Comparison of ENCODE assay signal across 1 cellular context in genomic region chr9:129139233-129139992, GRCh38.
A peak's percentile ranks its signal among the peaks of the same experiment; 100 is the strongest.
TF ChIP-seq lines count a peak whose summit lies in the region.

No MANE protein-coding gene starts in this region.

TF ChIP-seq in HepG2, 621 proteins besides CTCF, POLR2A, EP300 and RAD21 (continues in another document):
- TF ChIP-seq KDM2A (CRISPR knock-in tag; IDR thresholded peaks at IDR 0.05; ENCODE audit: borderline replicate concordance, low read depth) = peak; percentile 37; the same call in 1 of the 2 replicates
- peak; percentile 83; the same call in 1 of the 2 replicates for TF ChIP-seq MEF2D (CRISPR knock-in tag; IDR thresholded peaks at IDR 0.05)
- no peak for TF ChIP-seq ZNF138 (CRISPR knock-in tag; IDR thresholded peaks at IDR 0.05; ENCODE audit: low read depth)
- peak; percentile 53 for TF ChIP-seq ZSCAN9 (CRISPR knock-in tag; IDR thresholded peaks at IDR 0.05; ENCODE audit: borderline replicate concordance)
- TF ChIP-seq UBTF (CRISPR knock-in tag; IDR thresholded peaks at IDR 0.05) = peak; percentile 35; the same call in 1 of the 2 replicates
- TF ChIP-seq ZNF672 (CRISPR knock-in tag; IDR thresholded peaks at IDR 0.05) = no peak
- TF ChIP-seq ZSCAN25 (CRISPR knock-in tag; IDR thresholded peaks at IDR 0.05) = peak; percentile 63; the same call in 1 of the 2 replicates
- peak; percentile 62; the same call in 1 of the 2 replicates for TF ChIP-seq KDM3A (CRISPR knock-in tag; IDR thresholded peaks at IDR 0.05; ENCODE audit: low read depth)
- 0 out of 2 replicates have a peak, but pooled peaks have one; percentile 46 for TF ChIP-seq TARDBP (CRISPR knock-in tag; IDR thresholded peaks at IDR 0.05)
- TF ChIP-seq THAP11 (CRISPR knock-in tag; IDR thresholded peaks at IDR 0.05) = peak; percentile 59
- TF ChIP-seq ZMYM3 (CRISPR knock-in tag; IDR thresholded peaks at IDR 0.05) = no peak; the same call in 1 of the 2 replicates
- no peak for TF ChIP-seq SATB2 (CRISPR knock-in tag; IDR thresholded peaks at IDR 0.05)
- TF ChIP-seq LRRFIP1 (CRISPR knock-in tag; conservative IDR thresholded peaks at IDR 0.05) = no peak
- TF ChIP-seq BORCS8-MEF2B (CRISPR knock-in tag; IDR thresholded peaks at IDR 0.05) = peak; percentile 34; the same call in 1 of the 2 replicates
- peak; percentile 84 for TF ChIP-seq ZBTB38 (CRISPR knock-in tag; IDR thresholded peaks at IDR 0.05)
- TF ChIP-seq SNAPC4 (CRISPR knock-in tag; IDR thresholded peaks at IDR 0.05) = 0 out of 2 replicates have a peak, but pooled peaks have one; percentile 42
- TF ChIP-seq NCOA1 (CRISPR knock-in tag; IDR thresholded peaks at IDR 0.05) = no peak
- TF ChIP-seq REPIN1 (CRISPR knock-in tag; IDR thresholded peaks at IDR 0.05; ENCODE audit: borderline replicate concordance, low read depth) = peak; percentile 2; the same call in 1 of the 2 replicates
- TF ChIP-seq CREB1 (IDR thresholded peaks at IDR 0.05) = no peak
- no peak for TF ChIP-seq CREB1 (CRISPR knock-in tag; IDR thresholded peaks at IDR 0.05)
- TF ChIP-seq AHR (CRISPR knock-in tag; IDR thresholded peaks at IDR 0.05) = 0 out of 2 replicates have a peak, but pooled peaks have one; percentile 36
- TF ChIP-seq ZNF619 (CRISPR knock-in tag; IDR thresholded peaks at IDR 0.05) = no peak; the same call in 1 of the 2 replicates
- TF ChIP-seq LBX2 (CRISPR knock-in tag; IDR thresholded peaks at IDR 0.05; ENCODE audit: borderline replicate concordance) = peak; percentile 55
- TF ChIP-seq FOXK2 (IDR thresholded peaks at IDR 0.05) = no peak
- TF ChIP-seq ZNF549 (CRISPR knock-in tag; IDR thresholded peaks at IDR 0.05) = no peak
- TF ChIP-seq ZNF329 (CRISPR knock-in tag; IDR thresholded peaks at IDR 0.05; ENCODE audit: low read depth) = no peak
- no peak for TF ChIP-seq ZNF570 (CRISPR knock-in tag; IDR thresholded peaks at IDR 0.05; ENCODE audit: borderline replicate concordance)
- TF ChIP-seq ZNF205 (CRISPR knock-in tag; IDR thresholded peaks at IDR 0.05) = no peak; the same call in 1 of the 2 replicates
- TF ChIP-seq HMGXB4 (CRISPR knock-in tag; IDR thresholded peaks at IDR 0.05; ENCODE audit: borderline replicate concordance in 1 of 2, low read depth in 1 of 2) = peak in 1 of 2 experiments; percentile 30; a peak in 3 of 4 replicates
- 0 out of 2 replicates have a peak, but pooled peaks have one; percentile 5 for TF ChIP-seq NCOA2 (CRISPR knock-in tag; IDR thresholded peaks at IDR 0.05)
- TF ChIP-seq SRSF9 (IDR thresholded peaks at IDR 0.05; ENCODE audit: borderline replicate concordance, insufficient read depth, low read depth, low read length, poor library complexity, severe bottlenecking) = no peak
- TF ChIP-seq ZNF136 (CRISPR knock-in tag; IDR thresholded peaks at IDR 0.05; ENCODE audit: low read depth) = 0 out of 2 replicates have a peak, but pooled peaks have one; percentile 6
- TF ChIP-seq ARID5B (CRISPR knock-in tag; IDR thresholded peaks at IDR 0.05) = peak; percentile 58; the same call in 1 of the 2 replicates
- TF ChIP-seq FOXO1 (CRISPR knock-in tag; IDR thresholded peaks at IDR 0.05) = peak; percentile 42
- TF ChIP-seq NCOR1 (IDR thresholded peaks at IDR 0.05; ENCODE audit: borderline replicate concordance, low read length) = no peak
- 0 out of 2 replicates have a peak, but pooled peaks have one; percentile 26 for TF ChIP-seq GZF1 (CRISPR knock-in tag; IDR thresholded peaks at IDR 0.05)
- TF ChIP-seq SKI (IDR thresholded peaks at IDR 0.05; ENCODE audit: partially characterized antibody) = no peak
- TF ChIP-seq FOXP4 (CRISPR knock-in tag; IDR thresholded peaks at IDR 0.05) = no peak; the same call in 1 of the 2 replicates
- no peak for TF ChIP-seq BCL6 (CRISPR knock-in tag; IDR thresholded peaks at IDR 0.05)
- 0 out of 2 replicates have a peak, but pooled peaks have one; percentile 57 for TF ChIP-seq ZSCAN31 (CRISPR knock-in tag; IDR thresholded peaks at IDR 0.05; ENCODE audit: low read depth)
- TF ChIP-seq MZF1 (CRISPR knock-in tag; IDR thresholded peaks at IDR 0.05; ENCODE audit: borderline replicate concordance) = 0 out of 2 replicates have a peak, but pooled peaks have one; percentile 3
- TF ChIP-seq FOXA3 (CRISPR knock-in tag; IDR thresholded peaks at IDR 0.05) = no peak
- peak; percentile 28; the same call in 1 of the 2 replicates for TF ChIP-seq ERF (CRISPR knock-in tag; IDR thresholded peaks at IDR 0.05)
- no peak for TF ChIP-seq ISL2 (CRISPR knock-in tag; IDR thresholded peaks at IDR 0.05)
- 0 out of 2 replicates have a peak, but pooled peaks have one; percentile 24 for TF ChIP-seq E2F5 (CRISPR knock-in tag; conservative IDR thresholded peaks at IDR 0.05)
- TF ChIP-seq ZBTB20 (CRISPR knock-in tag; IDR thresholded peaks at IDR 0.05; ENCODE audit: borderline replicate concordance, low read depth) = 0 out of 2 replicates have a peak, but pooled peaks have one; percentile 23
